ENCODE assay signal across 3 cellular contexts in the genomic region with DNA sequence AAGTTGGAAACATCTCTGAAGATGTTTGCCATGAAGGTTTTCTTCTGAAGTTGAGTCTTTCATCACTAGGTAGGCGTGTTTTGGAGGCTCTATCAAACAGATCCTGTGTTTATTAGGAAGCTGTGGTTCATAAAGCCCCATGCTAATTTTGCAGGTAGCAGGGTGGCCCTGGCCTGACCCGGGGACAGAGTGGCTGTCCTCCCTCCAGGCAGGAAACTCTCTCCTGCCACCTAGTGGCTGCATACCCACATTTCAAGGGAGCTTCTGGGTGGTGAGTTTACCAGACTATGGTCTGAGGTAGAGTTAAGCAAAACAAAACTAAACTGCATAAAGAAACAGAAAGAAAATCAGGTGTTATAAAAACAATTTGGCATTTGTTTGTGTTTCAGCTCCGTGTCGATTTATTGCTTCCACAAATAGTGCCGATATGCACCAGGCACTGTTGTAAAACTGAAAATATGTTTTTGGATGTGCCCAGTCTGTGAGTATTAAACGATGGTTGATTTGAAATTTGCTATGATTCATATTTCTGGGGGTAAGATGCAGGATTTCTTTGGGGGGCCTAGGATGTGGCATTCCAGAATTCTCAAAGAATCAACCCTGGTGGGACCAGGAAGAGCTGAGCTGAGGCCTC.
TF ChIP-seq lines count a peak whose summit lies in the region.

No MANE protein-coding gene starts in this region.

TF ChIP-seq in GM23338, 12 proteins besides CTCF, POLR2A, EP300 and RAD21:
- no peak for TF ChIP-seq NANOG (IDR thresholded peaks at IDR 0.05; ENCODE audit: borderline replicate concordance)
- TF ChIP-seq EZH2phosphoT487 (IDR thresholded peaks at IDR 0.05; ENCODE audit: unreplicated experiment): no peak
- no peak for TF ChIP-seq CREB1 (CRISPR knock-in tag; IDR thresholded peaks at IDR 0.05; ENCODE audit: low read depth)
- no peak for TF ChIP-seq JUNB (IDR thresholded peaks at IDR 0.05; ENCODE audit: unreplicated experiment)
- TF ChIP-seq, protein P1, sequence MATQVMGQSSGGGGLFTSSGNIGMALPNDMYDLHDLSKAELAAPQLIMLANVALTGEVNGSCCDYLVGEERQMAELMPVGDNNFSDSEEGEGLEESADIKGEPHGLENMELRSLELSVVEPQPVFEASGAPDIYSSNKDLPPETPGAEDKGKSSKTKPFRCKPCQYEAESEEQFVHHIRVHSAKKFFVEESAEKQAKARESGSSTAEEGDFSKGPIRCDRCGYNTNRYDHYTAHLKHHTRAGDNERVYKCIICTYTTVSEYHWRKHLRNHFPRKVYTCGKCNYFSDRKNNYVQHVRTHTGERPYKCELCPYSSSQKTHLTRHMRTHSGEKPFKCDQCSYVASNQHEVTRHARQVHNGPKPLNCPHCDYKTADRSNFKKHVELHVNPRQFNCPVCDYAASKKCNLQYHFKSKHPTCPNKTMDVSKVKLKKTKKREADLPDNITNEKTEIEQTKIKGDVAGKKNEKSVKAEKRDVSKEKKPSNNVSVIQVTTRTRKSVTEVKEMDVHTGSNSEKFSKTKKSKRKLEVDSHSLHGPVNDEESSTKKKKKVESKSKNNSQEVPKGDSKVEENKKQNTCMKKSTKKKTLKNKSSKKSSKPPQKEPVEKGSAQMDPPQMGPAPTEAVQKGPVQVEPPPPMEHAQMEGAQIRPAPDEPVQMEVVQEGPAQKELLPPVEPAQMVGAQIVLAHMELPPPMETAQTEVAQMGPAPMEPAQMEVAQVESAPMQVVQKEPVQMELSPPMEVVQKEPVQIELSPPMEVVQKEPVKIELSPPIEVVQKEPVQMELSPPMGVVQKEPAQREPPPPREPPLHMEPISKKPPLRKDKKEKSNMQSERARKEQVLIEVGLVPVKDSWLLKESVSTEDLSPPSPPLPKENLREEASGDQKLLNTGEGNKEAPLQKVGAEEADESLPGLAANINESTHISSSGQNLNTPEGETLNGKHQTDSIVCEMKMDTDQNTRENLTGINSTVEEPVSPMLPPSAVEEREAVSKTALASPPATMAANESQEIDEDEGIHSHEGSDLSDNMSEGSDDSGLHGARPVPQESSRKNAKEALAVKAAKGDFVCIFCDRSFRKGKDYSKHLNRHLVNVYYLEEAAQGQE (IDR thresholded peaks at IDR 0.05; ENCODE audit: unreplicated experiment): no peak
- no peak for TF ChIP-seq ZNF114 (CRISPR knock-in tag; IDR thresholded peaks at IDR 0.05)
- no peak for TF ChIP-seq ZNF331 (CRISPR knock-in tag; IDR thresholded peaks at IDR 0.05; ENCODE audit: low read depth)
- no peak for TF ChIP-seq POLR2AphosphoS5 (IDR thresholded peaks at IDR 0.05; ENCODE audit: low read depth)
- TF ChIP-seq, protein P2, sequence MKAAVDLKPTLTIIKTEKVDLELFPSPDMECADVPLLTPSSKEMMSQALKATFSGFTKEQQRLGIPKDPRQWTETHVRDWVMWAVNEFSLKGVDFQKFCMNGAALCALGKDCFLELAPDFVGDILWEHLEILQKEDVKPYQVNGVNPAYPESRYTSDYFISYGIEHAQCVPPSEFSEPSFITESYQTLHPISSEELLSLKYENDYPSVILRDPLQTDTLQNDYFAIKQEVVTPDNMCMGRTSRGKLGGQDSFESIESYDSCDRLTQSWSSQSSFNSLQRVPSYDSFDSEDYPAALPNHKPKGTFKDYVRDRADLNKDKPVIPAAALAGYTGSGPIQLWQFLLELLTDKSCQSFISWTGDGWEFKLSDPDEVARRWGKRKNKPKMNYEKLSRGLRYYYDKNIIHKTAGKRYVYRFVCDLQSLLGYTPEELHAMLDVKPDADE (IDR thresholded peaks at IDR 0.05): no peak
- no peak for TF ChIP-seq EZH2 (IDR thresholded peaks at IDR 0.05; ENCODE audit: low read depth, unreplicated experiment)
TF ChIP-seq in GM23338: peak in this region for 0.

TF ChIP-seq in endothelial cell of umbilical vein, 7 proteins besides CTCF, POLR2A, EP300 and RAD21:
- no peak for TF ChIP-seq FOS (IDR thresholded peaks at IDR 0.05; ENCODE audit: borderline replicate concordance, insufficient read depth, low read length)
- TF ChIP-seq GATA2 (IDR thresholded peaks at IDR 0.05; ENCODE audit: insufficient read depth, insufficient read length, low read depth, low read length): no peak
- TF ChIP-seq EZH2 (IDR thresholded peaks at IDR 0.05; ENCODE audit: borderline replicate concordance, low read depth, low read length, severe bottlenecking): no peak
- TF ChIP-seq MYC (IDR thresholded peaks at IDR 0.05; ENCODE audit: low read depth, low read length): no peak
- TF ChIP-seq, protein P3, sequence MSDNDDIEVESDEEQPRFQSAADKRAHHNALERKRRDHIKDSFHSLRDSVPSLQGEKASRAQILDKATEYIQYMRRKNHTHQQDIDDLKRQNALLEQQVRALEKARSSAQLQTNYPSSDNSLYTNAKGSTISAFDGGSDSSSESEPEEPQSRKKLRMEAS (IDR thresholded peaks at IDR 0.05; ENCODE audit: insufficient read depth, insufficient read length): no peak
- TF ChIP-seq POLR2AphosphoS5 (IDR thresholded peaks at IDR 0.05; ENCODE audit: insufficient read depth, low read depth, low read length): no peak
- TF ChIP-seq JUN (IDR thresholded peaks at IDR 0.05; ENCODE audit: borderline replicate concordance, insufficient read depth, insufficient read length, low read depth): no peak

TF ChIP-seq in neural cell, 6 proteins besides CTCF, POLR2A, EP300 and RAD21:
- TF ChIP-seq EZH2 (IDR thresholded peaks at IDR 0.05; ENCODE audit: borderline replicate concordance, insufficient read depth, low read length, poor library complexity, severe bottlenecking): no peak
- TF ChIP-seq, protein P1 (IDR thresholded peaks at IDR 0.05; ENCODE audit: borderline replicate concordance): no peak
- TF ChIP-seq TAF1 (IDR thresholded peaks at IDR 0.05; ENCODE audit: low read depth): no peak
- no peak for TF ChIP-seq MXI1 (conservative IDR thresholded peaks at IDR 0.05; ENCODE audit: poor library complexity, severe bottlenecking)
- no peak for TF ChIP-seq POLR2AphosphoS5 (IDR thresholded peaks at IDR 0.05)
- TF ChIP-seq SMC3 (conservative IDR thresholded peaks at IDR 0.05; ENCODE audit: poor library complexity): no peak
